In genomic region chr15:78149805-78150751, GRCh38 we compare ENCODE assay signal across 8 cellular contexts. TPM values are rescaled to one million over a fixed set of nuclear protein-coding genes. Genes with fewer than 3 reads are reported as not detected.
DNase-seq lines count a peak whose midpoint lies in the region; ATAC-seq and TF ChIP-seq lines count a peak whose summit lies in the region.

No MANE protein-coding gene starts in this region.

- H3K27ac Mint-ChIP-seq in CD4-positive, alpha-beta memory T cell: peak overlapping the region; percentile 24 to 96 (median 91)

- H3K36me3 Mint-ChIP-seq in CD4-positive, alpha-beta memory T cell: peaks cover 0 to 16% of the 10 kb centered on the region in 2 donors

- CTCF ChIA-PET in CD4-positive, alpha-beta memory T cell (lab: Charles Lee; ENCODE audit: partially characterized antibody): interaction anchor here (0.6 to 1.5 kb wide), 3 partner anchors 45 to 194 kb away, joined by 3 to 4 read pairs (median 3); no protein-coding TSS in a partner anchor

- H3K27me3 ChIP-seq in CD4-positive, alpha-beta memory T cell (ENCODE audit: insufficient read depth, low read length): no peaks in the 10 kb centered on the region
- no peaks in the 10 kb centered on the region for H3K27me3 ChIP-seq in vagina

- peak overlapping the region; percentile 74 for H3K27ac ChIP-seq in CD4-positive, alpha-beta memory T cell (ENCODE audit: low read depth, low read length)
- H3K27ac ChIP-seq in cingulate gyrus (ENCODE audit: low read depth, low read length) (peak overlapping the region; percentile 60), vagina (peak overlapping the region; percentile 81)

- no peak for TF ChIP-seq CTCF in vagina (IDR thresholded peaks at IDR 0.05)

- peaks cover 26% of the 10 kb centered on the region for H3K4me1 ChIP-seq in CD4-positive, alpha-beta memory T cell (ENCODE audit: insufficient read depth, low read length)
- H3K4me1 ChIP-seq in vagina: peaks cover 37% of the 10 kb centered on the region

- H3K9me3 Mint-ChIP-seq in CD4-positive, alpha-beta memory T cell: peaks cover 0 to 3% (median 0%) of the 10 kb centered on the region in 8 donors

- ATAC-seq in GM21723 (IDR thresholded peaks at IDR 0.05; ENCODE audit: unreplicated experiment) (peak; percentile 22), GM18517 (IDR thresholded peaks at IDR 0.05; ENCODE audit: unreplicated experiment) (no peak)

- H3K27me3 Mint-ChIP-seq in CD4-positive, alpha-beta memory T cell: no peaks in the 10 kb centered on the region

- H3K4me3 Mint-ChIP-seq in CD4-positive, alpha-beta memory T cell: peak overlapping the region; percentile 87 to 96 (median 94)

- POLR2A ChIA-PET in CD4-positive, alpha-beta memory T cell (lab: Charles Lee; ENCODE audit: partially characterized antibody): interaction anchor here (0.9 to 3.3 kb wide), 13 partner anchors 10 to 723 kb away, joined by 3 to 32 read pairs (median 3); partner anchors contain the start of genes CIB2, DNAJA4, IREB2 and MORF4L1

- H3K9me3 ChIP-seq in CD4-positive, alpha-beta memory T cell (ENCODE audit: control insufficient read depth in 1 of 2, low read length in 2 of 2): no peaks in the 10 kb centered on the region
- H3K9me3 ChIP-seq in vagina: no peaks in the 10 kb centered on the region

- intact Hi-C loops in CD4-positive, alpha-beta memory T cell (cut with micrococcal nuclease): loop anchor here (1.0 kb wide), 2 partner anchors 19 to 390 kb away; partner anchors contain the start of genes CIB2 and PSMA4
- intact Hi-C loops in vagina (cut with DNase I): no loop called here

- no peaks in the 10 kb centered on the region for H3K36me3 ChIP-seq in CD4-positive, alpha-beta memory T cell (ENCODE audit: insufficient read depth, low read length)
- H3K36me3 ChIP-seq in vagina: no peaks in the 10 kb centered on the region

- peaks cover 28 to 46% (median 38%) of the 10 kb centered on the region in 4 donors for H3K4me1 Mint-ChIP-seq in CD4-positive, alpha-beta memory T cell

- peak overlapping the region; percentile 38 to 68 for H3K4me3 ChIP-seq in CD4-positive, alpha-beta memory T cell (ENCODE audit: low read length in 2 of 2)
- H3K4me3 ChIP-seq in vagina: peak overlapping the region; percentile 62 to 82

- no peak for TF ChIP-seq POLR2A in vagina (IDR thresholded peaks at IDR 0.05)

- no peak for DNase-seq in CD4-positive, alpha-beta memory T cell
- DNase-seq in NCI-H748 (lab: John Stamatoyannopoulos, UW; ENCODE audit: unreplicated experiment): peak; percentile 52
- peak; percentile 1 for DNase-seq in mesenteric fat pad (ENCODE audit: low spot score)
- no peak for DNase-seq in vagina (ENCODE audit: extremely low spot score in 2 of 2)
- DNase-seq in stimulated activated CD4-positive, alpha-beta T cell treated with anti-CD3 and anti-CD28 coated beads, Interleukin-4, amount 100 ng/mL, for 1 hour: no peak

RNA-seq across cellular contexts. Expression of gene IDH3A, which starts 0.9 kb away (rescaled TPM):
- total RNA-seq in CD4-positive, alpha-beta memory T cell: 10 to 100 TPM; 45.1 to 46.8 TPM
- 10 to 100 TPM; 39.7 to 69.1 TPM for polyA plus RNA-seq in CD4-positive, alpha-beta memory T cell
- total RNA-seq in mesenteric fat pad (105 TPM), vagina (60.2 TPM)

RNA-seq across cellular contexts. Expression of gene CIB2, which starts 18.8 kb away (rescaled TPM):
- total RNA-seq in CD4-positive, alpha-beta memory T cell: 1 to 10 TPM; 1.0 to 1.7 TPM
- polyA plus RNA-seq in CD4-positive, alpha-beta memory T cell: 1 to 10 TPM in 1 of 2 donors, under 1 TPM in 1; 0.56 to 2.2 TPM
- 5.5 TPM for total RNA-seq in mesenteric fat pad
- 13.0 TPM for total RNA-seq in vagina

RNA-seq across cellular contexts. Expression of gene SH2D7, which starts 57.7 kb away (rescaled TPM):
- not detected for total RNA-seq in CD4-positive, alpha-beta memory T cell
- not detected for polyA plus RNA-seq in CD4-positive, alpha-beta memory T cell
- total RNA-seq in mesenteric fat pad: not detected
- total RNA-seq in vagina: not detected

Comparison
In these comparisons a context has a peak if more than half of its experiments do, and no peak if none do; other contexts are left out.
1. DNase-seq: peak in NCI-H748 (single experiment) and mesenteric fat pad (single experiment); none in CD4-positive, alpha-beta memory T cell (0 of 5), vagina (0 of 2) and stimulated activated CD4-positive, alpha-beta T cell treated with anti-CD3 and anti-CD28 coated beads, Interleukin-4, amount 100 ng/mL, for 1 hour (single experiment).
2. Peak in every context shown above with its lines, with median percentiles within 50 percentile points of each other: H3K27ac ChIP-seq.